11 cellular contexts compared by ENCODE assay signal in genomic region chr12:47825239-47825639, GRCh38. TPM values are rescaled to one million over a fixed set of nuclear protein-coding genes. Genes with fewer than 3 reads are reported as not detected.
DNase-seq lines count a peak whose midpoint lies in the region; ATAC-seq and TF ChIP-seq lines count a peak whose summit lies in the region.
"Had no signal": no experiment of that assay in that cellular context is flagged by ENCODE, and none has a peak within 500 bp of the region (broad histone marks: within the 10 kb centered on the region; RNA-seq: fewer than 3 reads in every experiment).

No MANE protein-coding gene starts in this region.

- no peaks in the 10 kb centered on the region for H3K36me3 Mint-ChIP-seq in endodermal cell (ENCODE audit: low read depth)

- H3K27ac Mint-ChIP-seq in endodermal cell = peak overlapping the region; percentile 33

- H3K27me3 ChIP-seq in BLaER1 treated with 17β-estradiol and CSF1 and Interleukin-3, amounts not matched to agents 10 nM and 100 nM = no peaks in the 10 kb centered on the region
- H3K27me3 ChIP-seq in OCI-LY3 (ENCODE audit: low read depth, low read length) (no peaks in the 10 kb centered on the region), endodermal cell (ENCODE audit: control insufficient read depth, insufficient read depth, low read length, poor library complexity, severe bottlenecking) (no peaks in the 10 kb centered on the region), ovary (no peaks in the 10 kb centered on the region)

- H3K36me3 ChIP-seq in BLaER1 treated with 17β-estradiol and CSF1 and Interleukin-3, amounts not matched to agents 10 nM and 100 nM = no peaks in the 10 kb centered on the region
- H3K36me3 ChIP-seq in OCI-LY3 (replicated peaks; ENCODE audit: low read depth, low read length) (no peaks in the 10 kb centered on the region), endodermal cell (ENCODE audit: control insufficient read depth, insufficient read depth, low read length) (no peaks in the 10 kb centered on the region), ovary (no peaks in the 10 kb centered on the region)

- peaks cover 5% of the 10 kb centered on the region; the same call in 1 of the 2 replicates for H3K79me2 ChIP-seq in OCI-LY3 (ENCODE audit: low read length)

- H3K4me2 ChIP-seq in BLaER1 treated with 17β-estradiol and CSF1 and Interleukin-3, amounts not matched to agents 10 nM and 100 nM = peak overlapping the region in 6 of 11 experiments; percentile 25 to 99 (median 92); a peak in 11 of 22 replicates
- peak overlapping the region; percentile 42 for H3K4me2 ChIP-seq in OCI-LY3 (ENCODE audit: low read length)

- H3K4me1 ChIP-seq in BLaER1 treated with 17β-estradiol and CSF1 and Interleukin-3, amounts not matched to agents 10 nM and 100 nM = peaks cover 64 to 97% (median 79%) of the 10 kb centered on the region in 10 experiments
- H3K4me1 ChIP-seq in OCI-LY3 (ENCODE audit: low read length) (peaks cover 64% of the 10 kb centered on the region), endodermal cell (ENCODE audit: control insufficient read depth, insufficient read depth, low read length) (peaks cover 13% of the 10 kb centered on the region), ovary (ENCODE audit: insufficient read depth) (peaks cover 33% of the 10 kb centered on the region)

- no peak for TF ChIP-seq POLR2A in ovary (IDR thresholded peaks at IDR 0.05)

- DNase-seq in endodermal cell (no peak), ovary (peak; percentile 63 to 82 (median 75)), retina (no peak), inferior parietal cortex (ENCODE audit: extremely low spot score) (no peak), anterior cingulate cortex (lab: John Stamatoyannopoulos, UW) (no peak)
- DNase-seq: C1 segment of cervical spinal cord; stimulated activated CD4-positive, alpha-beta T cell treated with anti-CD3 and anti-CD28 coated beads, Interleukin-12 subunit alpha, Interleukin-12 subunit beta, amount 100 ng/mL, for 4 hours had no signal

- H3K4me1 Mint-ChIP-seq in endodermal cell = peaks cover 46% of the 10 kb centered on the region

- no peak overlapping the region for H3K9ac ChIP-seq in BLaER1 treated with 17β-estradiol and CSF1 and Interleukin-3, amounts not matched to agents 10 nM and 100 nM
- H3K9ac ChIP-seq in OCI-LY3 (ENCODE audit: low read length) = 0 out of 2 replicates have a peak overlapping the region, but pooled peaks have one; percentile 11
- H3K9ac ChIP-seq in endodermal cell (ENCODE audit: extremely low read depth, low read length, poor library complexity, severe bottlenecking) = no peak overlapping the region

- intact Hi-C loops in ovary (cut with DNase I) = loop anchor here in 2 of 4 donors (10.0 kb wide), 1 partner anchor 110 kb away; no protein-coding TSS in a partner anchor

- TF ChIP-seq CTCF in OCI-LY3 (IDR thresholded peaks at IDR 0.05; ENCODE audit: low read depth, low read length) (no peak), endodermal cell (conservative IDR thresholded peaks at IDR 0.05) (no peak), ovary (IDR thresholded peaks at IDR 0.05) (no peak)

- ATAC-seq in HG03097 (IDR thresholded peaks at IDR 0.05; ENCODE audit: low FRiP score, unreplicated experiment) = no peak

- WGBS in endodermal cell (ENCODE audit: insufficient coverage in 1 of 2, insufficient read length in 1 of 2), 2 experiments = 87 to 95% methylated on average over 2 to 3 of the region's 3 CpGs
- 35 to 51% (median 40%) methylated on average over 3 of the region's 3 CpGs for WGBS in ovary, 3 donors

- no peak for TF ChIP-seq EP300 in ovary (IDR thresholded peaks at IDR 0.05)

- H3K9me3 ChIP-seq in BLaER1 treated with 17β-estradiol and CSF1 and Interleukin-3, amounts not matched to agents 10 nM and 100 nM (replicated peaks in 1 of 11) = no peaks in the 10 kb centered on the region
- H3K9me3 ChIP-seq in OCI-LY3 (ENCODE audit: insufficient read depth, low read length) (no peaks in the 10 kb centered on the region), endodermal cell (ENCODE audit: control insufficient read depth, low read length) (no peaks in the 10 kb centered on the region), ovary (no peaks in the 10 kb centered on the region)

- no peak overlapping the region for H3K4me3 ChIP-seq in BLaER1 treated with 17β-estradiol and CSF1 and Interleukin-3, amounts not matched to agents 10 nM and 100 nM
- H3K4me3 ChIP-seq in OCI-LY3 (ENCODE audit: low read length) (no peak overlapping the region), endodermal cell (ENCODE audit: low read length) (no peak overlapping the region), ovary (no peak overlapping the region)

- H3K4me3 Mint-ChIP-seq in endodermal cell = no peak overlapping the region

- H3K27me3 Mint-ChIP-seq in endodermal cell (ENCODE audit: insufficient read depth) = peaks cover 3% of the 10 kb centered on the region

- H2AFZ ChIP-seq in OCI-LY3 (ENCODE audit: low read depth, low read length) = no peak overlapping the region

- H3K9me3 Mint-ChIP-seq in endodermal cell = no peaks in the 10 kb centered on the region

- H3K27ac ChIP-seq in BLaER1 treated with 17β-estradiol and CSF1 and Interleukin-3, amounts not matched to agents 10 nM and 100 nM = no peak overlapping the region
- no peak overlapping the region for H3K27ac ChIP-seq in OCI-LY3 (ENCODE audit: low read length)
- no peak overlapping the region for H3K27ac ChIP-seq in endodermal cell (ENCODE audit: low read depth, low read length)
- H3K27ac ChIP-seq in ovary = no peak overlapping the region
- H3K27ac ChIP-seq: VCaP had no signal

- H4K20me1 ChIP-seq in BLaER1 treated with 17β-estradiol and CSF1 and Interleukin-3, amounts not matched to agents 10 nM and 100 nM = no peaks in the 10 kb centered on the region
- H4K20me1 ChIP-seq in OCI-LY3 (ENCODE audit: insufficient read depth, low read length) = no peaks in the 10 kb centered on the region

RNA-seq across cellular contexts. Expression of gene HDAC7, which starts 5.5 kb away (rescaled TPM):
- 100 to 1,000 TPM; 146 to 154 TPM for total RNA-seq in endodermal cell
- 73.0 TPM for polyA plus RNA-seq in endodermal cell (2013, experiment 1 of 2)
- polyA plus RNA-seq in endodermal cell (2013, experiment 2 of 2) = 68.5 TPM
- 100 to 1,000 TPM in 5 of 7 donors, 10 to 100 TPM in 2; 47.2 to 151 (median 103) TPM for total RNA-seq in ovary
- polyA plus RNA-seq in ovary = 10 to 100 TPM; 40.1 to 79.4 TPM

RNA-seq across cellular contexts. Expression of gene SLC48A1, which starts 52.2 kb away (rescaled TPM):
- total RNA-seq in endodermal cell (10 to 100 TPM; 21.3 to 30.4 TPM), ovary (100 to 1,000 TPM in 2 of 7 donors, 10 to 100 TPM in 5; 36.7 to 143 (median 98.3) TPM)
- 13.9 TPM for polyA plus RNA-seq in endodermal cell (2013, experiment 1 of 2)
- 13.5 TPM for polyA plus RNA-seq in endodermal cell (2013, experiment 2 of 2)
- 10 to 100 TPM; 24.1 to 41.1 TPM for polyA plus RNA-seq in ovary

Comparison
In these comparisons a context has a peak if more than half of its experiments do, and no peak if none do; other contexts are left out.
1. DNase-seq: peak in ovary (5 of 5); none in endodermal cell (single experiment), retina (single experiment), inferior parietal cortex (single experiment) and anterior cingulate cortex (0 of 58).